In genomic region chr1:47787560-47787959, GRCh38 we compare ENCODE assay signal across 1 cellular context.
TF ChIP-seq lines count a peak whose summit lies in the region.

No MANE protein-coding gene starts in this region.

TF ChIP-seq in HEK293, 187 proteins besides CTCF, POLR2A, EP300 and RAD21 (continued from another document):
- TF ChIP-seq PRDM4 (tag by site-specific recombination; IDR thresholded peaks at IDR 0.05) (no peak), KLF8 (tag by site-specific recombination; IDR thresholded peaks at IDR 0.05) (no peak)
